Comparison of ENCODE assay signal across 1 cellular context in the genomic region with DNA sequence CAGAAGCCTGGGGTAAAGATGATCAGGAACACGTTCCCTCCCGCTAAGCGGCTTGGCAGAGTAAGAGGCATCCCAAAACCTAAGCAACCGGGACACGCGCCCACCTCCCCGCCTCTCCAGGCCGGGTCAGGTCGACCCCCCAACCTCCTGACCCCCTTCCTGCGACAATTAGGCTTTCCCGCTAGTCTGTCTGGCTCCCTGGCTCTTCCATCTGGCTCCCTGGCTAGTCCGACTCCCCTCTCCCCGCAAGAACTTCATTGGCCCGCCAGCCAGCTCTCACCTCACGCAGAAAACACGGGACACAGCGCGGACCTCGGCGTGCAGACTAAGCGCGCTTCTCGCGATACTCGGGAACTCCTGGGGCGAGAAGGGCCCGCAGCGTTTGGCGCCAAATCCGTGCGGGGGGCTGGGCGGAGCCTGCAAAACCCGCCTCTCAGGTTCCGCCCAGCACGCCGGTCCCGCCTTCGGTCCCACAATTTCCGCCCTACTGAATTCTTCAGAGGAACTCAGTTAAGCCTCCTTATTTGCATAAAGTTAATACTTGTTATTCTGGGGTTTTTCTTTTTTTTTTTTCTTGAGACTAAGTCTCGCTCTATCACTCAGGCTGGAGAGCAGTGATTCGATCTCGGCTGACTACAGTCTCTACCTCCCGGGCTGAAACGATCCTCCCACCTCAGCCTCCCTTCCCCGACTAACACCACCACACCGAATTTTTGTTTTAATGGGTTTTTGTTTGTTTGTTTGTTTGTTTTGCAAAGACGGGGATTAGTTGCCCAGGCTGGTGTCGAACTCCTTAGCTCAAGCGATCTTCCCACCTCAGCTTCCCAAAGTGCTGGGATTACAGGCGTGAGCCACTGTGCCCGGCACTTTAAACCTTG.
TF ChIP-seq lines count a peak whose summit lies in the region.

TSS of gene TIPIN (minus strand) at position 327 of the 878 bp plus-strand sequence. CDS start 3,738 bp downstream, outside the sequence.

TF ChIP-seq in HepG2, 621 proteins besides CTCF, POLR2A, EP300 and RAD21 (continued from another document and continues in another):
- TF ChIP-seq ZNF362 (CRISPR knock-in tag; IDR thresholded peaks at IDR 0.05; ENCODE audit: borderline replicate concordance) (peak; percentile 75; the same call in 1 of the 2 replicates), ZFP36L1 (CRISPR knock-in tag; IDR thresholded peaks at IDR 0.05) (0 out of 2 replicates have a peak, but pooled peaks have one; percentile 63), KAT8 (CRISPR knock-in tag; IDR thresholded peaks at IDR 0.05) (peak; percentile 88), RFXANK (CRISPR knock-in tag; IDR thresholded peaks at IDR 0.05) (no peak), ZBTB8A (CRISPR knock-in tag; IDR thresholded peaks at IDR 0.05; ENCODE audit: borderline replicate concordance, low read depth) (no peak; the same call in 1 of the 2 replicates), TMF1 (CRISPR knock-in tag; IDR thresholded peaks at IDR 0.05; ENCODE audit: low read depth) (peak; percentile 90), NPAS2 (CRISPR knock-in tag; IDR thresholded peaks at IDR 0.05; ENCODE audit: borderline replicate concordance) (no peak), PPARG (CRISPR knock-in tag; conservative IDR thresholded peaks at IDR 0.05) (no peak), CBX5 (CRISPR knock-in tag; IDR thresholded peaks at IDR 0.05; ENCODE audit: borderline replicate concordance) (peak; percentile 56; the same call in 1 of the 2 replicates), PAX8 (CRISPR knock-in tag; IDR thresholded peaks at IDR 0.05; ENCODE audit: borderline replicate concordance) (peak; percentile 68; the same call in 1 of the 2 replicates), SMARCC2 (IDR thresholded peaks at IDR 0.05) (no peak), MXI1 (IDR thresholded peaks at IDR 0.05; ENCODE audit: borderline replicate concordance, low read depth, low read length) (peak; percentile 85; the same call in 2 of the 3 replicates), GMEB2 (CRISPR knock-in tag; IDR thresholded peaks at IDR 0.05; ENCODE audit: low read depth) (no peak; the same call in 1 of the 2 replicates), SNAPC5 (CRISPR knock-in tag; IDR thresholded peaks at IDR 0.05; ENCODE audit: borderline replicate concordance) (no peak), JARID2 (CRISPR knock-in tag; IDR thresholded peaks at IDR 0.05; ENCODE audit: insufficient replicate concordance) (no peak), STAG1 (CRISPR knock-in tag; IDR thresholded peaks at IDR 0.05) (peak; percentile 7; the same call in 1 of the 2 replicates), ZNF318 (CRISPR knock-in tag; IDR thresholded peaks at IDR 0.05) (0 out of 2 replicates have a peak, but pooled peaks have one; percentile 71), GPN1 (CRISPR knock-in tag; IDR thresholded peaks at IDR 0.05; ENCODE audit: borderline replicate concordance) (no peak), IRF2 (CRISPR knock-in tag; IDR thresholded peaks at IDR 0.05) (peak; percentile 69; the same call in 1 of the 2 replicates), ATAD3A (CRISPR knock-in tag; IDR thresholded peaks at IDR 0.05) (no peak), ZKSCAN8 (CRISPR knock-in tag; IDR thresholded peaks at IDR 0.05; ENCODE audit: borderline replicate concordance) (no peak), LCORL (IDR thresholded peaks at IDR 0.05) (no peak), LCORL (CRISPR knock-in tag; IDR thresholded peaks at IDR 0.05) (peak; percentile 73), SUZ12 (IDR thresholded peaks at IDR 0.05; ENCODE audit: low read depth, low read length) (no peak), KAT7 (CRISPR knock-in tag; IDR thresholded peaks at IDR 0.05; ENCODE audit: borderline replicate concordance) (no peak), MTA3 (CRISPR knock-in tag; IDR thresholded peaks at IDR 0.05) (no peak), HOXA9 (CRISPR knock-in tag; IDR thresholded peaks at IDR 0.05; ENCODE audit: borderline replicate concordance) (peak; percentile 79; the same call in 1 of the 2 replicates), ZNF24 (IDR thresholded peaks at IDR 0.05) (no peak), MED13 (CRISPR knock-in tag; IDR thresholded peaks at IDR 0.05) (peak; percentile 78; the same call in 1 of the 2 replicates), ZNF83 (CRISPR knock-in tag; IDR thresholded peaks at IDR 0.05; ENCODE audit: borderline replicate concordance) (peak; percentile 37; the same call in 1 of the 2 replicates), MEIS1 (CRISPR knock-in tag; IDR thresholded peaks at IDR 0.05; ENCODE audit: borderline replicate concordance) (peak; percentile 49; the same call in 1 of the 2 replicates), JUNB (CRISPR knock-in tag; IDR thresholded peaks at IDR 0.05; ENCODE audit: borderline replicate concordance) (peak; percentile 52; the same call in 1 of the 2 replicates), SYNCRIP (IDR thresholded peaks at IDR 0.05; ENCODE audit: insufficient read depth, low read depth, low read length) (no peak), ZNF7 (CRISPR knock-in tag; IDR thresholded peaks at IDR 0.05) (no peak), SMYD3 (CRISPR knock-in tag; IDR thresholded peaks at IDR 0.05) (0 out of 2 replicates have a peak, but pooled peaks have one; percentile 58), ZFP36L2 (CRISPR knock-in tag; IDR thresholded peaks at IDR 0.05) (no peak), ZNF451 (CRISPR knock-in tag; IDR thresholded peaks at IDR 0.05) (peak; percentile 64), ZNF883 (CRISPR knock-in tag; IDR thresholded peaks at IDR 0.05; ENCODE audit: not compliant biosample characterization) (peak; percentile 57), ZBTB43 (CRISPR knock-in tag; conservative IDR thresholded peaks at IDR 0.05) (peak; percentile 59; the same call in 1 of the 2 replicates), SMAD3 (CRISPR knock-in tag; IDR thresholded peaks at IDR 0.05) (no peak), CEBPB (IDR thresholded peaks at IDR 0.05; ENCODE audit: borderline replicate concordance, low read depth, low read length) (no peak), KDM5A (IDR thresholded peaks at IDR 0.05; ENCODE audit: borderline replicate concordance, low read length) (peak; percentile 83), ZNF598 (CRISPR knock-in tag; IDR thresholded peaks at IDR 0.05; ENCODE audit: borderline replicate concordance) (no peak), NFE2 (CRISPR knock-in tag; IDR thresholded peaks at IDR 0.05) (no peak), ZNF333 (CRISPR knock-in tag; IDR thresholded peaks at IDR 0.05; ENCODE audit: borderline replicate concordance) (no peak), ZNF383 (CRISPR knock-in tag; IDR thresholded peaks at IDR 0.05; ENCODE audit: borderline replicate concordance) (no peak), CHD2 (IDR thresholded peaks at IDR 0.05; ENCODE audit: low read depth, low read length) (peak; percentile 100), CENPBD1 (CRISPR knock-in tag; IDR thresholded peaks at IDR 0.05; ENCODE audit: borderline replicate concordance, low read depth) (no peak), NONO (IDR thresholded peaks at IDR 0.05) (no peak), NONO (CRISPR knock-in tag; conservative IDR thresholded peaks at IDR 0.05) (peak; percentile 85)
- TF ChIP-seq, protein P1, sequence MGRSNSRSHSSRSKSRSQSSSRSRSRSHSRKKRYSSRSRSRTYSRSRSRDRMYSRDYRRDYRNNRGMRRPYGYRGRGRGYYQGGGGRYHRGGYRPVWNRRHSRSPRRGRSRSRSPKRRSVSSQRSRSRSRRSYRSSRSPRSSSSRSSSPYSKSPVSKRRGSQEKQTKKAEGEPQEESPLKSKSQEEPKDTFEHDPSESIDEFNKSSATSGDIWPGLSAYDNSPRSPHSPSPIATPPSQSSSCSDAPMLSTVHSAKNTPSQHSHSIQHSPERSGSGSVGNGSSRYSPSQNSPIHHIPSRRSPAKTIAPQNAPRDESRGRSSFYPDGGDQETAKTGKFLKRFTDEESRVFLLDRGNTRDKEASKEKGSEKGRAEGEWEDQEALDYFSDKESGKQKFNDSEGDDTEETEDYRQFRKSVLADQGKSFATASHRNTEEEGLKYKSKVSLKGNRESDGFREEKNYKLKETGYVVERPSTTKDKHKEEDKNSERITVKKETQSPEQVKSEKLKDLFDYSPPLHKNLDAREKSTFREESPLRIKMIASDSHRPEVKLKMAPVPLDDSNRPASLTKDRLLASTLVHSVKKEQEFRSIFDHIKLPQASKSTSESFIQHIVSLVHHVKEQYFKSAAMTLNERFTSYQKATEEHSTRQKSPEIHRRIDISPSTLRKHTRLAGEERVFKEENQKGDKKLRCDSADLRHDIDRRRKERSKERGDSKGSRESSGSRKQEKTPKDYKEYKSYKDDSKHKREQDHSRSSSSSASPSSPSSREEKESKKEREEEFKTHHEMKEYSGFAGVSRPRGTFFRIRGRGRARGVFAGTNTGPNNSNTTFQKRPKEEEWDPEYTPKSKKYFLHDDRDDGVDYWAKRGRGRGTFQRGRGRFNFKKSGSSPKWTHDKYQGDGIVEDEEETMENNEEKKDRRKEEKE (IDR thresholded peaks at IDR 0.05), result no peak
